Comparison of ENCODE assay signal across 26 cellular contexts in the genomic region with DNA sequence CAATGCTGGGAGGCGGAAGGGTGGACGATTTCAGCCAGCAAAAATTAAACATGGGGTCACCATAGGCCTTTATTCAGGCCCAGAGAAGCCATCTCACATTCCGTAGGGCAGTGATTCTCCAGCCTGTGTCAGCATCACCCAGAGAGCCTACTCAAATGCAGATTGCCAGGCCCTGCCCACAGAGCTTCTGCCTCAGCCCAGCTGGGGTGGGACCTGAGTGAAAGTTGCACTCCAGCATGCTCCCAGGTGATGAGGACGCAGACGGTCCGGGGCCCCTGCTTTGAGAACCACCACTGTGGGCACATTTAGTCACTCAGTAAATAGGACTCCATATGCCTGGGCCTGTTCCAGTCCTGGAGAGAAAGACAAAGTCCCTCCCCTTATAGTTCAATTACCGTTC. TPM values are rescaled to one million over a fixed set of nuclear protein-coding genes. Genes with fewer than 3 reads are reported as not detected.
DNase-seq lines count a peak whose midpoint lies in the region; ATAC-seq, FAIRE-seq and TF ChIP-seq lines count a peak whose summit lies in the region.
"Had no signal": no experiment of that assay in that cellular context is flagged by ENCODE, and none has a peak within 500 bp of the region (broad histone marks: within the 10 kb centered on the region; RNA-seq: fewer than 3 reads in every experiment).

No MANE protein-coding gene starts in this region.

- H3K27me3 ChIP-seq in H1 (replicated peaks in 1 of 4; ENCODE audit: control insufficient read depth in 3 of 4, extremely low read depth in 1 of 4, insufficient read depth in 3 of 4, low read length in 3 of 4) (no peaks in the 10 kb centered on the region; a peak in 1 of 7 replicates), neuronal stem cell (ENCODE audit: control insufficient read depth in 3 of 3, insufficient read depth in 3 of 3, low read depth in 1 of 3, low read length in 3 of 3) (peaks cover 0 to 14% (median 0%) of the 10 kb centered on the region in 3 experiments)
- H3K27me3 ChIP-seq: BE2C, BLaER1 had no signal

- CTCF ChIA-PET in H1 (lab: Charles Lee; ENCODE audit: partially characterized antibody): interaction anchor here (1.1 to 6.7 kb wide), 5 partner anchors 11 to 55 kb away, joined by 3 to 64 read pairs (median 4); a partner anchor contains a TSS

- peak overlapping the region; percentile 70 for H3K27ac Mint-ChIP-seq in stimulated activated effector memory CD8-positive, alpha-beta T cell treated with anti-CD3 and anti-CD28 coated beads, Interleukin-12 subunit alpha, Interleukin-12 subunit beta, amount 100 ng/mL, for 72 hours
- H3K27ac Mint-ChIP-seq: CD4-positive, alpha-beta memory T cell; CD4-positive, CD25-positive, alpha-beta regulatory T cell had no signal

- WGBS in H1 (ENCODE audit: extremely low coverage in 1 of 2, insufficient coverage in 1 of 2, insufficient read length in 1 of 2, insufficient replicate concordance in 2 of 2, low coverage in 1 of 2, low lambda C conversion rate in 2 of 2, missing lambda C conversion rate in 1 of 2), 2 experiments: 90% methylated on average over 7 of the region's 7 CpGs; no CpG with 5 or more reads in 1 of the 2 experiments
- no CpG with 5 or more reads among the region's 7 CpGs for WGBS in neuronal stem cell (ENCODE audit: extremely low coverage in 2 of 2, insufficient read length in 2 of 2, insufficient replicate concordance in 1 of 2), 2 donors

- no peaks in the 10 kb centered on the region for H3K36me3 Mint-ChIP-seq in stimulated activated effector memory CD8-positive, alpha-beta T cell treated with anti-CD3 and anti-CD28 coated beads, Interleukin-12 subunit alpha, Interleukin-12 subunit beta, amount 100 ng/mL, for 72 hours
- H3K36me3 Mint-ChIP-seq: CD14-positive monocyte had no signal

- TF ChIP-seq POLR2A in H1 (IDR thresholded peaks at IDR 0.05; ENCODE audit: control extremely low read depth in 1 of 2, low read depth in 2 of 2, low read length in 2 of 2): no peak

- H3K36me3 ChIP-seq in H1 (ENCODE audit: control insufficient read depth in 2 of 4, insufficient read depth in 4 of 4, low read length in 3 of 4): no peaks in the 10 kb centered on the region
- H3K36me3 ChIP-seq in neuronal stem cell (replicated peaks in 1 of 2; ENCODE audit: control insufficient read depth in 2 of 2, insufficient read depth in 2 of 2, low read length in 2 of 2): no peaks in the 10 kb centered on the region
- H3K36me3 ChIP-seq: BE2C, BLaER1 had no signal

- no peak overlapping the region for H3K14ac ChIP-seq in H1 (ENCODE audit: insufficient read length)
- no peak overlapping the region for H3K14ac ChIP-seq in neuronal stem cell (ENCODE audit: low read length)

- TF ChIP-seq CTCF in H1 (IDR thresholded peaks at IDR 0.05; ENCODE audit: control extremely low read depth in 1 of 3, insufficient read depth in 1 of 3, low read depth in 1 of 3, low read length in 3 of 3): no peak

- H3K23ac ChIP-seq in H1 (ENCODE audit: insufficient read length) (no peak overlapping the region), neuronal stem cell (ENCODE audit: low read depth, low read length, poor library complexity) (no peak overlapping the region)

- H3K79me2 ChIP-seq in H1 (ENCODE audit: control insufficient read depth in 1 of 2, insufficient read depth in 2 of 2, low read length in 2 of 2): no peaks in the 10 kb centered on the region

- H2AFZ ChIP-seq in H1 (ENCODE audit: low read length) (no peak overlapping the region), neuronal stem cell (ENCODE audit: low read length) (no peak overlapping the region)

- H3K4me3 ChIP-seq in H1 (ENCODE audit: extremely low read depth in 1 of 4, insufficient read depth in 2 of 4, low read depth in 3 of 4, low read length in 4 of 4): no peak overlapping the region
- peak overlapping the region in 1 of 2 donors; percentile 41 for H3K4me3 ChIP-seq in neuronal stem cell (ENCODE audit: low read length in 2 of 2)
- H3K4me3 ChIP-seq: BLaER1 had no signal

- H3K4me2 ChIP-seq in H1 (ENCODE audit: insufficient read depth in 1 of 2, low read depth in 2 of 2, low read length in 2 of 2): no peak overlapping the region
- H3K4me2 ChIP-seq in neuronal stem cell (ENCODE audit: insufficient read depth, low read length, poor library complexity, severe bottlenecking): no peak overlapping the region
- H3K4me2 ChIP-seq: BLaER1 had no signal

- no peak overlapping the region for H3K18ac ChIP-seq in H1 (ENCODE audit: extremely low read depth, low read length)
- H3K18ac ChIP-seq in neuronal stem cell (ENCODE audit: low read length): peak overlapping the region; percentile 65

- POLR2A ChIA-PET in H1 (lab: Charles Lee; ENCODE audit: partially characterized antibody): no interaction called here

- H3K56ac ChIP-seq in H1 (replicated peaks; ENCODE audit: insufficient read length, low read depth, low read length): no peak overlapping the region

- H4K91ac ChIP-seq in H1 (replicated peaks; ENCODE audit: insufficient read length, low read length) (no peak overlapping the region), neuronal stem cell (ENCODE audit: low read depth, low read length, poor library complexity) (no peak overlapping the region)

- FAIRE-seq in H1 (lab: Jason Lieb, UNC): no peak
- FAIRE-seq: A204.1, G401.6, GM12891, GM19239 had no signal

- no peak overlapping the region for H2BK5ac ChIP-seq in H1 (ENCODE audit: low read depth, low read length)
- H2BK5ac ChIP-seq in neuronal stem cell (ENCODE audit: low read length): no peak overlapping the region

- H2AK5ac ChIP-seq in H1 (ENCODE audit: low read depth, low read length) (0 out of 2 replicates have a peak overlapping the region, but pooled peaks have one; percentile 66), neuronal stem cell (ENCODE audit: low read depth, low read length) (peak overlapping the region; percentile 79)

- DNase-seq in NCI-H69 (lab: John Stamatoyannopoulos, UW) (peak; percentile 20), H1 (ENCODE audit: low read depth in 1 of 2, low spot score in 2 of 2) (no peak), neuronal stem cell (ENCODE audit: low spot score) (no peak), NCI-H524 (lab: John Stamatoyannopoulos, UW) (no peak), T-helper 2 cell (no peak), head of caudate nucleus (no peak)
- DNase-seq in stimulated activated effector memory CD8-positive, alpha-beta T cell treated with anti-CD3 and anti-CD28 coated beads, Interleukin-12 subunit alpha, Interleukin-12 subunit beta, amount 100 ng/mL, for 72 hours (ENCODE audit: low spot score in 2 of 2): no peak
- DNase-seq in central memory CD4-positive, alpha-beta T cell: no peak
- DNase-seq: 8988T; ACHN; BE2C; C1 segment of cervical spinal cord; CD4-positive, alpha-beta memory T cell; CD4-positive, CD25-positive, alpha-beta regulatory T cell; CD8-positive, alpha-beta memory T cell; COR-L47; DMS79 treated with DMSO at 0.1 percent for 48 hours; GF-D8 had no signal

- H2BK12ac ChIP-seq in H1 (ENCODE audit: low read depth, low read length) (no peak overlapping the region; the same call in 1 of the 2 replicates), neuronal stem cell (ENCODE audit: low read length) (no peak overlapping the region)

- TF ChIP-seq RAD21 in H1 (IDR thresholded peaks at IDR 0.05 in 1 of 2, conservative IDR thresholded peaks at IDR 0.05 in 1 of 2; ENCODE audit: low read depth in 2 of 2, low read length in 2 of 2): no peak

- H4K8ac ChIP-seq in H1 (ENCODE audit: extremely low read depth, insufficient read depth, low read length) (no peak overlapping the region; the same call in 1 of the 2 replicates), neuronal stem cell (ENCODE audit: low read depth, low read length) (no peak overlapping the region)

- H3K27ac ChIP-seq in H1 (ENCODE audit: low read depth, low read length) (no peak overlapping the region), neuronal stem cell (replicated peaks; ENCODE audit: low read length) (no peak overlapping the region)
- H3K27ac ChIP-seq: BLaER1 had no signal

- H3K9me3 Mint-ChIP-seq in stimulated activated effector memory CD8-positive, alpha-beta T cell treated with anti-CD3 and anti-CD28 coated beads, Interleukin-12 subunit alpha, Interleukin-12 subunit beta, amount 100 ng/mL, for 72 hours: no peaks in the 10 kb centered on the region
- H3K9me3 Mint-ChIP-seq: CD14-positive monocyte; CD4-positive, alpha-beta memory T cell; CD4-positive, CD25-positive, alpha-beta regulatory T cell; CD8-positive, alpha-beta memory T cell had no signal

- H3K9ac ChIP-seq in H1 (replicated peaks in 1 of 4; ENCODE audit: extremely low read depth in 1 of 4, low read depth in 3 of 4, low read length in 3 of 4) (no peak overlapping the region), neuronal stem cell (ENCODE audit: low read depth, low read length, poor library complexity) (no peak overlapping the region)
- H3K9ac ChIP-seq: BLaER1 had no signal

- TF ChIP-seq EP300 in H1 (IDR thresholded peaks at IDR 0.05; ENCODE audit: borderline replicate concordance in 1 of 2, low read depth in 2 of 2, low read length in 2 of 2): no peak

- no peak overlapping the region for H4K5ac ChIP-seq in H1 (ENCODE audit: insufficient read length, low read depth, low read length)

- H3K4me1 ChIP-seq in H1 (replicated peaks in 1 of 4; ENCODE audit: control insufficient read depth in 3 of 4, insufficient read depth in 4 of 4, low read length in 3 of 4): peaks cover 0 to 6% (median 0%) of the 10 kb centered on the region in 4 experiments; a peak in 2 of 7 replicates
- H3K4me1 ChIP-seq in neuronal stem cell (ENCODE audit: control insufficient read depth in 2 of 2, insufficient read depth in 1 of 2, low read depth in 1 of 2, low read length in 2 of 2): peaks cover 0 to 13% of the 10 kb centered on the region in 2 donors
- H3K4me1 ChIP-seq: BE2C, BLaER1 had no signal

- no peak overlapping the region for H2BK120ac ChIP-seq in H1 (replicated peaks; ENCODE audit: low read depth, low read length)
- H2BK120ac ChIP-seq in neuronal stem cell (ENCODE audit: low read depth, low read length): peak overlapping the region; percentile 61

- H3K4me3 Mint-ChIP-seq in stimulated activated effector memory CD8-positive, alpha-beta T cell treated with anti-CD3 and anti-CD28 coated beads, Interleukin-12 subunit alpha, Interleukin-12 subunit beta, amount 100 ng/mL, for 72 hours: no peak overlapping the region
- H3K4me3 Mint-ChIP-seq: CD4-positive, alpha-beta memory T cell; CD4-positive, CD25-positive, alpha-beta regulatory T cell; CD8-positive, alpha-beta memory T cell had no signal

- H2BK20ac ChIP-seq in H1 (ENCODE audit: low read length): 0 out of 2 replicates have a peak overlapping the region, but pooled peaks have one; percentile 28

- H3K4me1 Mint-ChIP-seq in stimulated activated effector memory CD8-positive, alpha-beta T cell treated with anti-CD3 and anti-CD28 coated beads, Interleukin-12 subunit alpha, Interleukin-12 subunit beta, amount 100 ng/mL, for 72 hours: no peaks in the 10 kb centered on the region
- H3K4me1 Mint-ChIP-seq: CD4-positive, alpha-beta memory T cell; CD4-positive, CD25-positive, alpha-beta regulatory T cell; CD8-positive, alpha-beta memory T cell had no signal

- no peak for ATAC-seq in stimulated activated effector memory CD8-positive, alpha-beta T cell treated with anti-CD3 and anti-CD28 coated beads, Interleukin-12 subunit alpha, Interleukin-12 subunit beta, amount 100 ng/mL, for 72 hours

- intact Hi-C loops in head of caudate nucleus (cut with DNase I): no loop called here

- H2BK15ac ChIP-seq in H1 (ENCODE audit: low read length): no peak overlapping the region
- no peak overlapping the region for H2BK15ac ChIP-seq in neuronal stem cell (ENCODE audit: low read length)

- H3K9me3 ChIP-seq in H1 (ENCODE audit: insufficient read depth in 2 of 2, low read depth in 1 of 2, low read length in 1 of 2) (no peaks in the 10 kb centered on the region), neuronal stem cell (replicated peaks in 1 of 2; ENCODE audit: control insufficient read depth in 2 of 2, insufficient read depth in 1 of 2, low read depth in 1 of 2, low read length in 2 of 2) (no peaks in the 10 kb centered on the region)
- H3K9me3 ChIP-seq: BE2C, BLaER1 had no signal

- H3K79me1 ChIP-seq in H1 (ENCODE audit: low read depth, low read length): no peaks in the 10 kb centered on the region
- no peaks in the 10 kb centered on the region for H3K79me1 ChIP-seq in neuronal stem cell (ENCODE audit: low read depth, low read length)

- no peaks in the 10 kb centered on the region for H3K23me2 ChIP-seq in H1 (ENCODE audit: low read depth, low read length)

- H4K20me1 ChIP-seq in H1 (replicated peaks in 1 of 2; ENCODE audit: control insufficient read depth in 1 of 2, insufficient read depth in 2 of 2, low read length in 2 of 2): no peaks in the 10 kb centered on the region
- H4K20me1 ChIP-seq: BLaER1 had no signal

- no peak overlapping the region for H3K4ac ChIP-seq in H1 (replicated peaks; ENCODE audit: insufficient read length, low read depth, low read length)
- no peak overlapping the region for H3K4ac ChIP-seq in neuronal stem cell (ENCODE audit: low read length)

RNA-seq across cellular contexts. Expression of a gene that starts 12.4 kb away (rescaled TPM):
- 0.22 and 0.23 TPM in 2 replicates for total RNA-seq in H1 (2021; fragmentation: NEBNext Ultra II Directional; extraction: Animal tissue kit (Norgen Biotek cat#: 25700))
- 0.08 and 0.16 TPM in 2 replicates for polyA plus RNA-seq in H1 (2011; rRNA removed)
- 0.14 TPM for polyA plus RNA-seq in H1 (2011; cell fraction: cytosol; rRNA removed)
- polyA plus RNA-seq in H1 (2011; cell fraction: nucleus; rRNA removed): 0.44 TPM
- polyA plus RNA-seq in H1 (2012, experiment 1 of 2): 0.15 to 0.25 TPM (median 0.20 TPM) in 4 replicates
- polyA plus RNA-seq in H1 (2012, experiment 2 of 2): 0.04 TPM
- 0.06 TPM for polyA plus RNA-seq in H1 (2013, experiment 1 of 2)
- polyA plus RNA-seq in H1 (2013, experiment 2 of 2): 0.09 TPM
- polyA minus RNA-seq in H1 (2011; rRNA and poly(A)+ RNA removed): 0.32 and 0.46 TPM in 2 replicates
- 0.22 TPM for polyA minus RNA-seq in H1 (2011; cell fraction: cytosol; rRNA and poly(A)+ RNA removed)
- 0.70 TPM for polyA minus RNA-seq in H1 (2011; cell fraction: nucleus; rRNA and poly(A)+ RNA removed)
- polyA plus RNA-seq in neuronal stem cell (2013, experiment 1 of 2): 0.01 TPM
- polyA plus RNA-seq in neuronal stem cell (2013, experiment 2 of 2): 0.01 TPM
- total RNA-seq: A673 had no signal
- polyA plus RNA-seq: AG04450, CD14-positive monocyte had no signal
